In genomic region chr14:91125801-91126200, GRCh38 we compare ENCODE assay signal across 1 cellular context.
TF ChIP-seq lines count a peak whose summit lies in the region.

No MANE protein-coding gene starts in this region.

TF ChIP-seq in K562, 482 proteins besides CTCF, POLR2A, EP300 and RAD21:
- peak; percentile 84 for TF ChIP-seq TOE1 (IDR thresholded peaks at IDR 0.05; ENCODE audit: borderline replicate concordance)
- TF ChIP-seq TOE1 (CRISPR knock-in tag; IDR thresholded peaks at IDR 0.05; ENCODE audit: borderline replicate concordance, low read depth) = no peak
- 0 out of 2 replicates have a peak, but pooled peaks have one; percentile 12 for TF ChIP-seq CBFA2T2 (conservative IDR thresholded peaks at IDR 0.05)
- peak; percentile 71 for TF ChIP-seq USF1 (CRISPR knock-in tag; IDR thresholded peaks at IDR 0.05)
- TF ChIP-seq PKNOX1 (IDR thresholded peaks at IDR 0.05) = peak; percentile 51; the same call in 1 of the 2 replicates
- TF ChIP-seq RAD51 (IDR thresholded peaks at IDR 0.05; ENCODE audit: borderline replicate concordance, low read depth) = peak; percentile 80
- peak; percentile 65 for TF ChIP-seq USF2 (CRISPR knock-in tag; IDR thresholded peaks at IDR 0.05)
- TF ChIP-seq ZNF766 (CRISPR knock-in tag; conservative IDR thresholded peaks at IDR 0.05) = 0 out of 2 replicates have a peak, but pooled peaks have one; percentile 10
- peak; percentile 81 for TF ChIP-seq TFE3 (CRISPR knock-in tag; IDR thresholded peaks at IDR 0.05)
- TF ChIP-seq MED1 (CRISPR knock-in tag; IDR thresholded peaks at IDR 0.05; ENCODE audit: borderline replicate concordance) = no peak
- TF ChIP-seq HNRNPUL1 (IDR thresholded peaks at IDR 0.05; ENCODE audit: low read length) = no peak
- no peak for TF ChIP-seq NFYB (IDR thresholded peaks at IDR 0.05; ENCODE audit: extremely low read depth, insufficient read length)
TF ChIP-seq in K562: peak in this region for 8.
